11 cellular contexts compared by ENCODE assay signal in genomic region chr2:191845876-191846786, GRCh38. TPM values are rescaled to one million over a fixed set of nuclear protein-coding genes. Genes with fewer than 3 reads are reported as not detected.
A peak's percentile ranks its signal among the peaks of the same experiment; 100 is the strongest.
DNase-seq lines count a peak whose midpoint lies in the region; ATAC-seq, FAIRE-seq and TF ChIP-seq lines count a peak whose summit lies in the region.
"Had no signal": no experiment of that assay in that cellular context is flagged by ENCODE, and none has a peak within 500 bp of the region (broad histone marks: within the 10 kb centered on the region; RNA-seq: fewer than 3 reads in every experiment).

No MANE protein-coding gene starts in this region.

- H3K4me1 ChIP-seq in liver (ENCODE audit: control insufficient read depth in 4 of 4, insufficient read depth in 4 of 4, low read length in 3 of 4) (no peaks in the 10 kb centered on the region), thyroid gland (peaks cover 34 to 51% of the 10 kb centered on the region in 2 donors)

- FAIRE-seq in D721Med (lab: Jason Lieb, UNC), result no peak

- H3K9me3 ChIP-seq in liver (ENCODE audit: control insufficient read depth in 4 of 4, low read length in 3 of 4), result no peaks in the 10 kb centered on the region
- H3K9me3 ChIP-seq in thyroid gland, result no peaks in the 10 kb centered on the region

- in situ Hi-C loops in brain microvascular endothelial cell (cut with HindIII; ENCODE audit: low pct_ligation_motif_present, low sequenced_read_pairs), result no loop called here

- DNase-seq in brain microvascular endothelial cell, result no peak
- peak; percentile 65 to 69 for DNase-seq in thyroid gland
- DNase-seq in AG08395 (ENCODE audit: low spot score), result no peak
- no peak for DNase-seq in cerebellum (ENCODE audit: low spot score)
- no peak for DNase-seq in D721Med (ENCODE audit: insufficient read length, low spot score)
- no peak for DNase-seq in SK-N-DZ (ENCODE audit: low spot score)
- DNase-seq: activated naive CD4-positive, alpha-beta T cell treated with anti-CD3 and anti-CD28 coated beads, Interleukin-2, amount 10 ng/mL, durations not matched to agents 7 days and 5 days; islet precursor cell had no signal

- H3K9ac ChIP-seq in liver (ENCODE audit: low read depth in 1 of 2, low read length in 2 of 2), result peak overlapping the region; percentile 30 to 71

- H3K27me3 ChIP-seq in brain microvascular endothelial cell (replicated peaks), result no peaks in the 10 kb centered on the region
- no peaks in the 10 kb centered on the region for H3K27me3 ChIP-seq in liver (ENCODE audit: control insufficient read depth in 4 of 4, insufficient read depth in 4 of 4, low read length in 3 of 4)
- no peaks in the 10 kb centered on the region for H3K27me3 ChIP-seq in thyroid gland

- TF ChIP-seq POLR2A in thyroid gland (IDR thresholded peaks at IDR 0.05), result no peak

- WGBS in liver, result 62% methylated on average over 27 of the region's 27 CpGs
- 25 to 32% methylated on average over 25 to 26 of the region's 27 CpGs for WGBS in thyroid gland, 2 donors

- intact Hi-C loops in thyroid gland (cut with DNase I), result no loop called here

- H3K4me3 ChIP-seq in brain microvascular endothelial cell (ENCODE audit: low read depth, low read length) (peak overlapping the region; percentile 29), liver (ENCODE audit: low read depth in 1 of 3, low read length in 3 of 3) (peak overlapping the region; percentile 30 to 31 (median 30)), thyroid gland (replicated peaks in 1 of 3) (peak overlapping the region; percentile 45 to 81 (median 60))

- H3K36me3 ChIP-seq in brain microvascular endothelial cell (replicated peaks) (no peaks in the 10 kb centered on the region), liver (ENCODE audit: control insufficient read depth in 4 of 4, insufficient read depth in 3 of 4, low read depth in 1 of 4, low read length in 3 of 4) (no peaks in the 10 kb centered on the region), thyroid gland (no peaks in the 10 kb centered on the region)

- ATAC-seq in HG02885 (IDR thresholded peaks at IDR 0.05; ENCODE audit: poor library complexity, unreplicated experiment), result peak; percentile 12
- ATAC-seq: Panc1 had no signal

- TF ChIP-seq CTCF in brain microvascular endothelial cell (IDR thresholded peaks at IDR 0.05; ENCODE audit: low read depth, low read length, missing control alignments) (no peak), liver (IDR thresholded peaks at IDR 0.05; ENCODE audit: low read depth, low read length, missing input control) (no peak), thyroid gland (IDR thresholded peaks at IDR 0.05) (no peak), D721Med (IDR thresholded peaks at IDR 0.05; ENCODE audit: insufficient read depth, missing control alignments) (no peak)

- H3K27ac ChIP-seq in brain microvascular endothelial cell (peak overlapping the region; percentile 38), liver (ENCODE audit: low read depth in 1 of 2, low read length in 2 of 2) (peak overlapping the region; percentile 28 to 32), thyroid gland (peak overlapping the region; percentile 86 to 98 (median 95))

- no peak for TF ChIP-seq RAD21 in liver (IDR thresholded peaks at IDR 0.05)

TF ChIP-seq in liver, 16 proteins besides CTCF, POLR2A, EP300 and RAD21:
- TF ChIP-seq REST (IDR thresholded peaks at IDR 0.05) (no peak), YY1 (IDR thresholded peaks at IDR 0.05) (no peak), FOXA1 (IDR thresholded peaks at IDR 0.05) (no peak), JUND (IDR thresholded peaks at IDR 0.05) (no peak)

RNA-seq across cellular contexts. Expression of gene CAVIN2, which starts 0.8 kb away (rescaled TPM):
- total RNA-seq in liver (10 to 100 TPM; 13.3 to 20.7 TPM), thyroid gland (100 to 1,000 TPM in 3 of 4 donors, 10 to 100 TPM in 1; 86.2 to 149 (median 132) TPM), cerebellum (10.5 TPM)
- polyA plus RNA-seq in liver, result 10 to 100 TPM; 13.9 to 14.1 TPM
- not detected in 2 replicates for polyA plus RNA-seq in SK-N-DZ (2014; cell fraction: cytosol; rRNA removed)
- polyA plus RNA-seq in SK-N-DZ (2014; cell fraction: nucleus; rRNA removed), result not detected in 2 replicates

Comparison
In these comparisons a context has a peak if more than half of its experiments do, and no peak if none do; other contexts are left out.
1. DNase-seq: peak in thyroid gland (2 of 2); none in brain microvascular endothelial cell (single experiment), AG08395 (single experiment), cerebellum (single experiment), D721Med (single experiment) and SK-N-DZ (single experiment).
2. H3K27ac ChIP-seq: peak in every context shown above with its lines; median percentile 95 in thyroid gland; 38 in brain microvascular endothelial cell; 30 in liver.
3. Peak in every context shown above with its lines, with median percentiles within 50 percentile points of each other: H3K4me3 ChIP-seq.